In genomic region chr5:141843156-141843927, GRCh38 we compare ENCODE assay signal across 12 cellular contexts. TPM values are rescaled to one million over a fixed set of nuclear protein-coding genes. Genes with fewer than 3 reads are reported as not detected.
DNase-seq lines count a peak whose midpoint lies in the region; ATAC-seq and TF ChIP-seq lines count a peak whose summit lies in the region.
"Had no signal": no experiment of that assay in that cellular context is flagged by ENCODE, and none has a peak within 500 bp of the region (broad histone marks: within the 10 kb centered on the region; RNA-seq: fewer than 3 reads in every experiment).

No MANE protein-coding gene starts in this region.

- DNase-seq in heart left ventricle (no peak), Right ventricle myocardium superior (no peak), choroid plexus epithelial cell (ENCODE audit: low read depth) (peak; percentile 25), left lung (no peak), vagina (ENCODE audit: extremely low spot score in 2 of 2) (no peak), RKO (ENCODE audit: low spot score) (no peak), MM.1S (no peak), HPDE6-E6E7 (ENCODE audit: extremely low spot score) (no peak)
- DNase-seq: activated CD4-positive, CD25-positive, alpha-beta regulatory T cell; activated naive CD4-positive, alpha-beta T cell treated with anti-CD3 and anti-CD28 coated beads for 36 hours; stimulated activated CD4-positive, alpha-beta T cell treated with anti-CD3 and anti-CD28 coated beads, Interleukin-2, amount 100 ng/mL, for 24 hours had no signal

- H3K9ac ChIP-seq in MM.1S (ENCODE audit: low read length): no peak overlapping the region

- H3K36me3 ChIP-seq in heart left ventricle: no peaks in the 10 kb centered on the region
- H3K36me3 ChIP-seq in left lung: no peaks in the 10 kb centered on the region
- H3K36me3 ChIP-seq in vagina: no peaks in the 10 kb centered on the region
- no peaks in the 10 kb centered on the region for H3K36me3 ChIP-seq in MM.1S (replicated peaks; ENCODE audit: insufficient read depth, low read length)

- TF ChIP-seq CTCF in heart left ventricle (IDR thresholded peaks at IDR 0.05) (no peak), choroid plexus epithelial cell (conservative IDR thresholded peaks at IDR 0.05; ENCODE audit: low read depth, low read length) (no peak), left lung (IDR thresholded peaks at IDR 0.05) (no peak), vagina (IDR thresholded peaks at IDR 0.05) (no peak), MM.1S (IDR thresholded peaks at IDR 0.05; ENCODE audit: low read length) (no peak)

- H2AFZ ChIP-seq in MM.1S (ENCODE audit: low read length): no peak overlapping the region

- H3K9me3 ChIP-seq in heart left ventricle (no peaks in the 10 kb centered on the region), left lung (no peaks in the 10 kb centered on the region), vagina (no peaks in the 10 kb centered on the region), MM.1S (replicated peaks; ENCODE audit: insufficient read depth, low read length) (no peaks in the 10 kb centered on the region)

- H3F3A ChIP-seq in MM.1S (ENCODE audit: insufficient read depth, low read length): no peaks in the 10 kb centered on the region

- TF ChIP-seq POLR2A in heart left ventricle (IDR thresholded peaks at IDR 0.05) (no peak), vagina (IDR thresholded peaks at IDR 0.05) (no peak)

- intact Hi-C loops in heart left ventricle (cut with DNase I) (loop anchor here in 1 of 10 donors (5.0 kb wide), 1 partner anchor 34 kb away; the partner anchor contains the start of gene PCDH1), Right ventricle myocardium superior (cut with DNase I) (no loop called here), left lung (cut with DNase I) (no loop called here), vagina (cut with DNase I) (no loop called here)

- H3K27me3 ChIP-seq in heart left ventricle (peaks cover 0 to 3% (median 0%) of the 10 kb centered on the region in 9 donors), left lung (peaks cover 0 to 3% of the 10 kb centered on the region in 2 donors), vagina (no peaks in the 10 kb centered on the region), MM.1S (replicated peaks; ENCODE audit: insufficient read depth, low read length) (no peaks in the 10 kb centered on the region)

- H3K27ac ChIP-seq in heart left ventricle (peak overlapping the region; percentile 32 to 75 (median 64)), left lung (peak overlapping the region; percentile 51 to 60), vagina (peak overlapping the region; percentile 52), MM.1S (ENCODE audit: low read length) (no peak overlapping the region)

- H3K4me3 ChIP-seq in heart left ventricle: no peak overlapping the region
- H3K4me3 ChIP-seq in choroid plexus epithelial cell (ENCODE audit: low read depth, low read length): no peak overlapping the region
- H3K4me3 ChIP-seq in left lung: no peak overlapping the region
- no peak overlapping the region for H3K4me3 ChIP-seq in vagina
- no peak overlapping the region for H3K4me3 ChIP-seq in MM.1S (ENCODE audit: low read length)

- no peaks in the 10 kb centered on the region for H3K79me2 ChIP-seq in MM.1S (ENCODE audit: low read length)

- no peaks in the 10 kb centered on the region for H4K20me1 ChIP-seq in MM.1S (ENCODE audit: insufficient read depth, low read length)

- no peaks in the 10 kb centered on the region for H3K9me2 ChIP-seq in MM.1S (replicated peaks; ENCODE audit: insufficient read depth, low read length)

- 41 to 66% (median 44%) methylated on average over 4 to 5 of the region's 5 CpGs for WGBS in heart left ventricle, 4 donors

- ATAC-seq in heart left ventricle: peak in 2 of 4 donors; percentile 9 to 14
- ATAC-seq in Right ventricle myocardium superior (ENCODE audit: poor library complexity): no peak
- no peak for ATAC-seq in left lung

- no peak overlapping the region for H3K4me2 ChIP-seq in MM.1S (ENCODE audit: low read depth, low read length)

- H3K4me1 ChIP-seq in heart left ventricle (peaks cover 3 to 72% (median 48%) of the 10 kb centered on the region in 12 donors), left lung (peaks cover 13 to 70% of the 10 kb centered on the region in 2 donors), vagina (peaks cover 31% of the 10 kb centered on the region), MM.1S (ENCODE audit: low read length) (peaks cover 14% of the 10 kb centered on the region)

RNA-seq across cellular contexts. Expression of gene PCDH1, which starts 34.9 kb away (rescaled TPM):
- total RNA-seq in heart left ventricle (100 to 1,000 TPM in 1 of 9 donors, 10 to 100 TPM in 8; 10.2 to 106 (median 19.2) TPM), Right ventricle myocardium superior (15.8 TPM), left lung (10 to 100 TPM; 55.2 to 65.0 TPM), vagina (38.8 TPM)
- polyA plus RNA-seq in heart left ventricle: 10 to 100 TPM; 13.5 to 25.8 TPM
- total RNA-seq: activated naive CD4-positive, alpha-beta T cell treated with anti-CD3 and anti-CD28 coated beads for 36 hours; LHCN-M2 had no signal
